In genomic region chr6:44254957-44255808, GRCh38 we compare ENCODE assay signal across 8 cellular contexts. TPM values are rescaled to one million over a fixed set of nuclear protein-coding genes. Genes with fewer than 3 reads are reported as not detected.
A peak's percentile ranks its signal among the peaks of the same experiment; 100 is the strongest.
DNase-seq lines count a peak whose midpoint lies in the region; ATAC-seq and TF ChIP-seq lines count a peak whose summit lies in the region.

No MANE protein-coding gene starts in this region.

- H3K36me3 Mint-ChIP-seq in Caco-2 (ENCODE audit: insufficient read depth, unreplicated experiment) = peaks cover 84% of the 10 kb centered on the region
- H3K36me3 Mint-ChIP-seq in activated T-helper 2 cell treated with anti-CD3 and anti-CD28 coated beads, Interferon-gamma antibody, Interleukin-2, Interleukin-4, amounts not matched to agents 10 μg/mL and 5 μg/mL and 100 μg/mL, durations not matched to agents 14 hours and 24 hours and 36 hours (ENCODE audit: low read depth) = peaks cover 77% of the 10 kb centered on the region
- H3K36me3 Mint-ChIP-seq in natural killer cell treated with Interleukin-12 subunit alpha and Interleukin-12 subunit beta and Interleukin-15 and Interleukin-18, amount 100 ng/mL, for 72 hours = peaks cover 39% of the 10 kb centered on the region

- in situ Hi-C loops in KBM-7 (cut with MboI; ENCODE audit: low pct_unique_long_range_greater_than_20kb, low sequenced_read_pairs) = no loop called here

- no peaks in the 10 kb centered on the region for H3K9me3 ChIP-seq in Caco-2

- peaks cover 8% of the 10 kb centered on the region; the same call in 1 of the 2 replicates for H3K4me1 ChIP-seq in Caco-2

- POLR2A ChIA-PET in Caco-2 (lab: Charles Lee) = no interaction called here

- peak; percentile 27 to 57 for DNase-seq in Caco-2
- DNase-seq in KBM-7 = peak; percentile 47
- no peak for DNase-seq in activated T-helper 2 cell treated with anti-CD3 and anti-CD28 coated beads, Interferon-gamma antibody, Interleukin-2, Interleukin-4, amounts not matched to agents 10 μg/mL and 5 μg/mL and 100 μg/mL, durations not matched to agents 14 hours and 24 hours and 36 hours (ENCODE audit: low spot score)
- DNase-seq in natural killer cell treated with Interleukin-12 subunit alpha and Interleukin-12 subunit beta and Interleukin-15 and Interleukin-18, amount 100 ng/mL, for 72 hours (ENCODE audit: low spot score) = no peak
- DNase-seq in NCI-H1694 (lab: John Stamatoyannopoulos, UW) = no peak

- no peak overlapping the region for H3K4me3 ChIP-seq in Caco-2 (ENCODE audit: low read depth, low read length)

- peaks cover 31% of the 10 kb centered on the region for H3K4me1 Mint-ChIP-seq in Caco-2 (ENCODE audit: low read depth, unreplicated experiment)
- H3K4me1 Mint-ChIP-seq in activated T-helper 2 cell treated with anti-CD3 and anti-CD28 coated beads, Interferon-gamma antibody, Interleukin-2, Interleukin-4, amounts not matched to agents 10 μg/mL and 5 μg/mL and 100 μg/mL, durations not matched to agents 14 hours and 24 hours and 36 hours (ENCODE audit: low read depth) = peaks cover 56% of the 10 kb centered on the region
- H3K4me1 Mint-ChIP-seq in natural killer cell treated with Interleukin-12 subunit alpha and Interleukin-12 subunit beta and Interleukin-15 and Interleukin-18, amount 100 ng/mL, for 72 hours (ENCODE audit: low read depth in 2 of 2) = peaks cover 62 to 66% of the 10 kb centered on the region in 2 donors

- TF ChIP-seq CTCF in Caco-2 (IDR thresholded peaks at IDR 0.05; ENCODE audit: insufficient read depth in 1 of 2, low read depth in 1 of 2, low read length in 1 of 2, severe bottlenecking in 1 of 2, unreplicated experiment in 1 of 2) = no peak

- no peaks in the 10 kb centered on the region for H3K27me3 Mint-ChIP-seq in Caco-2 (ENCODE audit: insufficient read depth, unreplicated experiment)
- H3K27me3 Mint-ChIP-seq in activated T-helper 2 cell treated with anti-CD3 and anti-CD28 coated beads, Interferon-gamma antibody, Interleukin-2, Interleukin-4, amounts not matched to agents 10 μg/mL and 5 μg/mL and 100 μg/mL, durations not matched to agents 14 hours and 24 hours and 36 hours (ENCODE audit: low read depth) = no peaks in the 10 kb centered on the region
- no peaks in the 10 kb centered on the region for H3K27me3 Mint-ChIP-seq in natural killer cell treated with Interleukin-12 subunit alpha and Interleukin-12 subunit beta and Interleukin-15 and Interleukin-18, amount 100 ng/mL, for 72 hours

- no peaks in the 10 kb centered on the region for H3K27me3 ChIP-seq in Caco-2 (replicated peaks; ENCODE audit: control insufficient read depth, insufficient read depth, low read length)

- peaks cover 11% of the 10 kb centered on the region for H3K36me3 ChIP-seq in Caco-2 (ENCODE audit: control insufficient read depth, insufficient read depth, low read length)

- no TSS peak for BruUV-seq in Caco-2 (replicated peaks; lab: Mats Ljungman, UMichigan)

- peak overlapping the region; percentile 78 for H3K4me3 Mint-ChIP-seq in Caco-2 (ENCODE audit: unreplicated experiment)
- peak overlapping the region; percentile 84 for H3K4me3 Mint-ChIP-seq in activated T-helper 2 cell treated with anti-CD3 and anti-CD28 coated beads, Interferon-gamma antibody, Interleukin-2, Interleukin-4, amounts not matched to agents 10 μg/mL and 5 μg/mL and 100 μg/mL, durations not matched to agents 14 hours and 24 hours and 36 hours (ENCODE audit: low read depth)
- H3K4me3 Mint-ChIP-seq in natural killer cell treated with Interleukin-12 subunit alpha and Interleukin-12 subunit beta and Interleukin-15 and Interleukin-18, amount 100 ng/mL, for 72 hours = peak overlapping the region; percentile 88

- no peaks in the 10 kb centered on the region for H3K9me3 Mint-ChIP-seq in Caco-2 (ENCODE audit: unreplicated experiment)
- H3K9me3 Mint-ChIP-seq in activated T-helper 2 cell treated with anti-CD3 and anti-CD28 coated beads, Interferon-gamma antibody, Interleukin-2, Interleukin-4, amounts not matched to agents 10 μg/mL and 5 μg/mL and 100 μg/mL, durations not matched to agents 14 hours and 24 hours and 36 hours = no peaks in the 10 kb centered on the region
- H3K9me3 Mint-ChIP-seq in natural killer cell treated with Interleukin-12 subunit alpha and Interleukin-12 subunit beta and Interleukin-15 and Interleukin-18, amount 100 ng/mL, for 72 hours = no peaks in the 10 kb centered on the region

- intact Hi-C loops in Caco-2 (cut with micrococcal nuclease; ENCODE audit: unreplicated experiment) = no loop called here
- intact Hi-C loops in activated T-helper 2 cell treated with anti-CD3 and anti-CD28 coated beads, Interferon-gamma antibody, Interleukin-2, Interleukin-4, amounts not matched to agents 10 μg/mL and 5 μg/mL and 100 μg/mL, durations not matched to agents 14 hours and 24 hours and 36 hours (cut with micrococcal nuclease) = loop anchor here (5.0 kb wide), 2 partner anchors 483 to 618 kb away; partner anchors contain the start of genes MAD2L1BP and VEGFA

- peak in 1 of 2 donors; percentile 0 for ATAC-seq in natural killer cell treated with Interleukin-12 subunit alpha and Interleukin-12 subunit beta and Interleukin-15 and Interleukin-18, amount 100 ng/mL, for 72 hours
- no peak for ATAC-seq in HG03280 (IDR thresholded peaks at IDR 0.05; ENCODE audit: unreplicated experiment)
- no peak for ATAC-seq in GM21515 (IDR thresholded peaks at IDR 0.05; ENCODE audit: unreplicated experiment)
- no peak for ATAC-seq in HG03025 (IDR thresholded peaks at IDR 0.05; ENCODE audit: low FRiP score, unreplicated experiment)

- H3K27ac Mint-ChIP-seq in Caco-2 (ENCODE audit: unreplicated experiment) = peak overlapping the region; percentile 42
- H3K27ac Mint-ChIP-seq in activated T-helper 2 cell treated with anti-CD3 and anti-CD28 coated beads, Interferon-gamma antibody, Interleukin-2, Interleukin-4, amounts not matched to agents 10 μg/mL and 5 μg/mL and 100 μg/mL, durations not matched to agents 14 hours and 24 hours and 36 hours = peak overlapping the region; percentile 72
- peak overlapping the region; percentile 91 to 98 for H3K27ac Mint-ChIP-seq in natural killer cell treated with Interleukin-12 subunit alpha and Interleukin-12 subunit beta and Interleukin-15 and Interleukin-18, amount 100 ng/mL, for 72 hours

- CTCF ChIA-PET in Caco-2 (lab: Charles Lee) = interaction anchor here (1.0 to 3.4 kb wide), 3 partner anchors 14 to 159 kb away, joined by 3 to 18 read pairs (median 6); partner anchors contain the start of gene TMEM151B

RNA-seq across cellular contexts. Expression of gene SLC35B2, which starts 2.1 kb away (rescaled TPM):
- 44.6 and 44.8 TPM in 2 replicates for total RNA-seq in Caco-2 (2022)
- 27.6 and 29.6 TPM in 2 replicates for total RNA-seq in activated T-helper 2 cell treated with anti-CD3 and anti-CD28 coated beads, Interferon-gamma antibody, Interleukin-2, Interleukin-4, amounts not matched to agents 10 μg/mL and 5 μg/mL and 100 μg/mL, durations not matched to agents 14 hours and 24 hours and 36 hours
- 10 to 100 TPM; 34.6 to 39.4 TPM for total RNA-seq in natural killer cell treated with Interleukin-12 subunit alpha and Interleukin-12 subunit beta and Interleukin-15 and Interleukin-18, amount 100 ng/mL, for 72 hours

RNA-seq across cellular contexts. Expression of gene HSP90AB1, which starts 8.3 kb away (rescaled TPM):
- total RNA-seq in Caco-2 (2022) = 967 and 1,046 TPM in 2 replicates
- 2,402 and 2,404 TPM in 2 replicates for total RNA-seq in activated T-helper 2 cell treated with anti-CD3 and anti-CD28 coated beads, Interferon-gamma antibody, Interleukin-2, Interleukin-4, amounts not matched to agents 10 μg/mL and 5 μg/mL and 100 μg/mL, durations not matched to agents 14 hours and 24 hours and 36 hours
- total RNA-seq in natural killer cell treated with Interleukin-12 subunit alpha and Interleukin-12 subunit beta and Interleukin-15 and Interleukin-18, amount 100 ng/mL, for 72 hours = 1,000 to 10,000 TPM; 1,035 to 1,696 TPM

RNA-seq across cellular contexts. Expression of gene NFKBIE, which starts 10.2 kb away (rescaled TPM):
- total RNA-seq in Caco-2 (2022) = 8.4 and 10.1 TPM in 2 replicates
- total RNA-seq in activated T-helper 2 cell treated with anti-CD3 and anti-CD28 coated beads, Interferon-gamma antibody, Interleukin-2, Interleukin-4, amounts not matched to agents 10 μg/mL and 5 μg/mL and 100 μg/mL, durations not matched to agents 14 hours and 24 hours and 36 hours = 23.8 and 25.1 TPM in 2 replicates
- total RNA-seq in natural killer cell treated with Interleukin-12 subunit alpha and Interleukin-12 subunit beta and Interleukin-15 and Interleukin-18, amount 100 ng/mL, for 72 hours = 10 to 100 TPM; 24.1 to 26.1 TPM

RNA-seq across cellular contexts. Expression of gene TMEM151B, which starts 15.1 kb away (rescaled TPM):
- not detected in 2 replicates for total RNA-seq in Caco-2 (2022)
- total RNA-seq in activated T-helper 2 cell treated with anti-CD3 and anti-CD28 coated beads, Interferon-gamma antibody, Interleukin-2, Interleukin-4, amounts not matched to agents 10 μg/mL and 5 μg/mL and 100 μg/mL, durations not matched to agents 14 hours and 24 hours and 36 hours = 0.05 TPM in 1 of 2 replicates, not detected in the other
- total RNA-seq in natural killer cell treated with Interleukin-12 subunit alpha and Interleukin-12 subunit beta and Interleukin-15 and Interleukin-18, amount 100 ng/mL, for 72 hours = not detected

RNA-seq across cellular contexts. Expression of gene SLC29A1, which starts 31.8 kb away (rescaled TPM):
- total RNA-seq in Caco-2 (2022) = 80.7 and 81.3 TPM in 2 replicates
- total RNA-seq in activated T-helper 2 cell treated with anti-CD3 and anti-CD28 coated beads, Interferon-gamma antibody, Interleukin-2, Interleukin-4, amounts not matched to agents 10 μg/mL and 5 μg/mL and 100 μg/mL, durations not matched to agents 14 hours and 24 hours and 36 hours = 125 and 134 TPM in 2 replicates
- 10 to 100 TPM; 25.1 to 95.6 TPM for total RNA-seq in natural killer cell treated with Interleukin-12 subunit alpha and Interleukin-12 subunit beta and Interleukin-15 and Interleukin-18, amount 100 ng/mL, for 72 hours

Comparison
In these comparisons a context has a peak if more than half of its experiments do, and no peak if none do; other contexts are left out.
1. DNase-seq: peak in Caco-2 (2 of 2) and KBM-7 (single experiment); none in activated T-helper 2 cell treated with anti-CD3 and anti-CD28 coated beads, Interferon-gamma antibody, Interleukin-2, Interleukin-4, amounts not matched to agents 10 μg/mL and 5 μg/mL and 100 μg/mL, durations not matched to agents 14 hours and 24 hours and 36 hours (single experiment), natural killer cell treated with Interleukin-12 subunit alpha and Interleukin-12 subunit beta and Interleukin-15 and Interleukin-18, amount 100 ng/mL, for 72 hours (single experiment) and NCI-H1694 (single experiment).
2. H3K27ac Mint-ChIP-seq: peak in every context shown above with its lines; median percentile 94 in natural killer cell treated with Interleukin-12 subunit alpha and Interleukin-12 subunit beta and Interleukin-15 and Interleukin-18, amount 100 ng/mL, for 72 hours; 72 in activated T-helper 2 cell treated with anti-CD3 and anti-CD28 coated beads, Interferon-gamma antibody, Interleukin-2, Interleukin-4, amounts not matched to agents 10 μg/mL and 5 μg/mL and 100 μg/mL, durations not matched to agents 14 hours and 24 hours and 36 hours; 42 in Caco-2.
3. Peak in every context shown above with its lines, with median percentiles within 50 percentile points of each other: H3K4me3 Mint-ChIP-seq.